In genomic region chr2:54840559-54840958, GRCh38 we compare ENCODE assay signal across 23 cellular contexts.
"Had no signal": no experiment of that assay in that cellular context is flagged by ENCODE, and none has a peak within 500 bp of the region (broad histone marks: within the 10 kb centered on the region; RNA-seq: fewer than 3 reads in every experiment).

No MANE protein-coding gene starts in this region.

- H3K4me3 ChIP-seq: dorsolateral prefrontal cortex, gastrocnemius medialis, right atrium auricular region, sigmoid colon, stomach, thyroid gland, vagina had no signal

- ATAC-seq: gastrocnemius medialis; left lobe of liver; naive thymus-derived CD8-positive, alpha-beta T cell; stimulated activated effector memory CD8-positive, alpha-beta T cell treated with anti-CD3 and anti-CD28 coated beads, Interleukin-12 subunit alpha, Interleukin-12 subunit beta, amount 100 ng/mL, for 72 hours had no signal

- H3K9me3 ChIP-seq: gastrocnemius medialis, right atrium auricular region, sigmoid colon, stomach, thyroid gland, vagina had no signal

- DNase-seq: dorsolateral prefrontal cortex; effector CD4-positive, alpha-beta T cell; foreskin fibroblast; gastrocnemius medialis; head of caudate nucleus; mesendoderm; midbrain; naive thymus-derived CD8-positive, alpha-beta T cell; nephron progenitor cell; sigmoid colon; stimulated activated CD4-positive, alpha-beta T cell treated with anti-CD3 and anti-CD28 coated beads, Interleukin-2, amount 100 ng/mL, for 24 hours; stimulated activated CD4-positive, alpha-beta T cell treated with anti-CD3 and anti-CD28 coated beads, Interleukin-4, amount 100 ng/mL, for 24 hours; stimulated activated naive CD4-positive, alpha-beta T cell treated with Interleukin-2 at 50 U/mL for 16 hours; stomach; thyroid gland; trophoblast cell had no signal

- H3K9ac ChIP-seq: parathyroid adenoma had no signal

- H3K27ac ChIP-seq: gastrocnemius medialis, parathyroid adenoma, right atrium auricular region, sigmoid colon, stomach, vagina had no signal

- H3K79me2 ChIP-seq: parathyroid adenoma had no signal

- H2AFZ ChIP-seq: parathyroid adenoma had no signal

- H3K27me3 ChIP-seq: dorsolateral prefrontal cortex, gastrocnemius medialis, right atrium auricular region, sigmoid colon, stomach, thyroid gland, vagina had no signal

- H3K36me3 ChIP-seq: gastrocnemius medialis, right atrium auricular region, sigmoid colon, stomach, thyroid gland, vagina had no signal

- FAIRE-seq: colon, keratinocyte had no signal

- H3K4me1 ChIP-seq: gastrocnemius medialis, parathyroid adenoma, right atrium auricular region, sigmoid colon, vagina had no signal
